22 cellular contexts compared by ENCODE assay signal in the genomic region with DNA sequence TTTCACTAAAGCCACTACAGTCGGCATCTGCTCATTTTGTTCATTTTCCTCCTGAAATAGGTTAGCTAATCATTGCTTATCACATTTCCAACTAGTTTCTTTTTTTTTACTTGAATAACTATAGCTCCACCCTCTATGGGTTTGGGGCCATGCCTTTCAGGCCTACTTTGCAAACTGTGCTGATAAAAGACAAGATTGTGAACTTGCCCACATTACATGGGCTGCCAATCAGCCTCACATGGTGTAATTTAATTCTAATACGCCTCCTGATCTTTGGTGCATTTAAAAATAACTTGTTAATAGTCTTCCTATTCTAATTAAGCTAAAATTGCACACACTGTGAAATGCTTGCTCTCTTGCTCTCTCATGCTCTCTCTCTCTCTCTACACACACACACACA.
DNase-seq lines count a peak whose midpoint lies in the region; ATAC-seq and TF ChIP-seq lines count a peak whose summit lies in the region.
"Had no signal": no experiment of that assay in that cellular context is flagged by ENCODE, and none has a peak within 500 bp of the region (broad histone marks: within the 10 kb centered on the region; RNA-seq: fewer than 3 reads in every experiment).

No MANE protein-coding gene starts in this region.

- H3K9me3 Mint-ChIP-seq in activated T-cell treated with anti-CD3 and anti-CD28 coated beads, Interleukin-2, amount 50 U/mL, for 24 hours = no peaks in the 10 kb centered on the region
- H3K9me3 Mint-ChIP-seq in CD4-positive, alpha-beta T cell = no peaks in the 10 kb centered on the region
- peaks cover 2% of the 10 kb centered on the region for H3K9me3 Mint-ChIP-seq in activated naive CD8-positive, alpha-beta T cell treated with anti-CD3 and anti-CD28 coated beads for 36 hours
- H3K9me3 Mint-ChIP-seq in nephron progenitor cell = peaks cover under 1% of the 10 kb centered on the region

- no peaks in the 10 kb centered on the region for H3K27me3 Mint-ChIP-seq in activated T-cell treated with anti-CD3 and anti-CD28 coated beads, Interleukin-2, amount 50 U/mL, for 24 hours
- no peaks in the 10 kb centered on the region for H3K27me3 Mint-ChIP-seq in CD4-positive, alpha-beta T cell
- H3K27me3 Mint-ChIP-seq in activated naive CD8-positive, alpha-beta T cell treated with anti-CD3 and anti-CD28 coated beads for 36 hours = no peaks in the 10 kb centered on the region
- peaks cover 4% of the 10 kb centered on the region for H3K27me3 Mint-ChIP-seq in nephron progenitor cell (ENCODE audit: low read depth, poor library complexity)

- DNase-seq in activated T-cell treated with anti-CD3 and anti-CD28 coated beads, Interleukin-2, amount 50 U/mL, for 24 hours = no peak
- DNase-seq in activated T-cell treated with anti-CD3 and anti-CD28 coated beads, Interleukin-2, amount 50 U/mL, for 1 hour = no peak
- DNase-seq in CD4-positive, alpha-beta T cell = no peak
- DNase-seq in activated naive CD8-positive, alpha-beta T cell treated with anti-CD3 and anti-CD28 coated beads for 36 hours = no peak
- DNase-seq in nephron progenitor cell (no peak), left lobe of liver (ENCODE audit: low spot score) (no peak), NCI-H82 (lab: John Stamatoyannopoulos, UW) (no peak), SK-N-DZ (ENCODE audit: low spot score) (no peak)
- DNase-seq: activated CD4-positive, alpha-beta T cell treated with anti-CD3 and anti-CD28 coated beads, Interleukin-2, amount 50 U/mL, for 1 hour; activated T-cell treated with anti-CD3 and anti-CD28 coated beads for 4 hours; BE2C; Calu3; effector memory CD4-positive, alpha-beta T cell; NCI-H1092 treated with DMSO at 0.1 percent for 48 hours; NCI-H2029; NCI-H345; PC-3; SIG-M5; stimulated activated CD8-positive, alpha-beta memory T cell treated with anti-CD3 and anti-CD28 coated beads, Interleukin-4, amount 100 ng/mL, for 48 hours had no signal

- no peak for ATAC-seq in CD4-positive, alpha-beta T cell (ENCODE audit: poor library complexity)
- no peak for ATAC-seq in left lobe of liver
- ATAC-seq: HepG2, PC-3 had no signal

- H3K9me3 ChIP-seq in CD4-positive, alpha-beta T cell (ENCODE audit: control insufficient read depth, low read length) = no peaks in the 10 kb centered on the region
- H3K9me3 ChIP-seq: BE2C, esophagus muscularis mucosa had no signal

- H3K36me3 Mint-ChIP-seq in activated T-cell treated with anti-CD3 and anti-CD28 coated beads, Interleukin-2, amount 50 U/mL, for 24 hours (ENCODE audit: low read depth) = peaks cover 93% of the 10 kb centered on the region
- peaks cover 78% of the 10 kb centered on the region for H3K36me3 Mint-ChIP-seq in CD4-positive, alpha-beta T cell (ENCODE audit: low read depth)
- peaks cover 85% of the 10 kb centered on the region for H3K36me3 Mint-ChIP-seq in activated naive CD8-positive, alpha-beta T cell treated with anti-CD3 and anti-CD28 coated beads for 36 hours
- H3K36me3 Mint-ChIP-seq in nephron progenitor cell (ENCODE audit: low read depth) = peaks cover 5% of the 10 kb centered on the region

- no peak overlapping the region for H3K4me3 Mint-ChIP-seq in activated T-cell treated with anti-CD3 and anti-CD28 coated beads, Interleukin-2, amount 50 U/mL, for 24 hours
- no peak overlapping the region for H3K4me3 Mint-ChIP-seq in CD4-positive, alpha-beta T cell
- H3K4me3 Mint-ChIP-seq in activated naive CD8-positive, alpha-beta T cell treated with anti-CD3 and anti-CD28 coated beads for 36 hours = no peak overlapping the region
- no peak overlapping the region for H3K4me3 Mint-ChIP-seq in nephron progenitor cell

- CTCF ChIA-PET in CD4-positive, alpha-beta T cell (lab: Charles Lee) = interaction anchor here (1.7 kb wide), 1 partner anchor 498 kb away, joined by 4 read pairs; no protein-coding TSS in a partner anchor

- intact Hi-C loops in CD4-positive, alpha-beta T cell (cut with DNase I, micrococcal nuclease) = loop anchor here in 1 of 2 experiments (10.0 kb wide), 2 partner anchors 182 to 262 kb away; no protein-coding TSS in a partner anchor

- H3K27ac ChIP-seq in CD4-positive, alpha-beta T cell (ENCODE audit: low read depth, low read length) = no peak overlapping the region
- H3K27ac ChIP-seq: HL-60 had no signal

- peaks cover 51% of the 10 kb centered on the region for H3K4me1 Mint-ChIP-seq in activated T-cell treated with anti-CD3 and anti-CD28 coated beads, Interleukin-2, amount 50 U/mL, for 24 hours (ENCODE audit: low read depth)
- H3K4me1 Mint-ChIP-seq in CD4-positive, alpha-beta T cell (ENCODE audit: low read depth) = peaks cover 71% of the 10 kb centered on the region
- H3K4me1 Mint-ChIP-seq in activated naive CD8-positive, alpha-beta T cell treated with anti-CD3 and anti-CD28 coated beads for 36 hours = peaks cover 58% of the 10 kb centered on the region
- no peaks in the 10 kb centered on the region for H3K4me1 Mint-ChIP-seq in nephron progenitor cell

- H3K27ac Mint-ChIP-seq in activated T-cell treated with anti-CD3 and anti-CD28 coated beads, Interleukin-2, amount 50 U/mL, for 24 hours = peak overlapping the region; percentile 46
- H3K27ac Mint-ChIP-seq in CD4-positive, alpha-beta T cell = peak overlapping the region; percentile 50
- peak overlapping the region; percentile 79 for H3K27ac Mint-ChIP-seq in activated naive CD8-positive, alpha-beta T cell treated with anti-CD3 and anti-CD28 coated beads for 36 hours
- peak overlapping the region; percentile 9 for H3K27ac Mint-ChIP-seq in nephron progenitor cell

- H3K27me3 ChIP-seq in CD4-positive, alpha-beta T cell (ENCODE audit: control insufficient read depth, insufficient read depth, low read length) = no peaks in the 10 kb centered on the region
- H3K27me3 ChIP-seq: BE2C, esophagus muscularis mucosa had no signal

- POLR2A ChIA-PET in CD4-positive, alpha-beta T cell (lab: Charles Lee) = interaction anchor here (1.1 to 1.6 kb wide), 3 partner anchors 9 to 434 kb away, joined by 3 to 6 read pairs (median 3); no protein-coding TSS in a partner anchor

- TF ChIP-seq CTCF in CD4-positive, alpha-beta T cell (IDR thresholded peaks at IDR 0.05) = no peak
- TF ChIP-seq CTCF in nephron progenitor cell (IDR thresholded peaks at IDR 0.05) = no peak

Comparison
In these comparisons a context has a peak if more than half of its experiments do, and no peak if none do; other contexts are left out.
1. H3K27ac Mint-ChIP-seq: peak in every context shown above with its lines; median percentile 79 in activated naive CD8-positive, alpha-beta T cell treated with anti-CD3 and anti-CD28 coated beads for 36 hours; 50 in CD4-positive, alpha-beta T cell; 46 in activated T-cell treated with anti-CD3 and anti-CD28 coated beads, Interleukin-2, amount 50 U/mL, for 24 hours; 9 in nephron progenitor cell.